1 cellular context compared by ENCODE assay signal in the genomic region with DNA sequence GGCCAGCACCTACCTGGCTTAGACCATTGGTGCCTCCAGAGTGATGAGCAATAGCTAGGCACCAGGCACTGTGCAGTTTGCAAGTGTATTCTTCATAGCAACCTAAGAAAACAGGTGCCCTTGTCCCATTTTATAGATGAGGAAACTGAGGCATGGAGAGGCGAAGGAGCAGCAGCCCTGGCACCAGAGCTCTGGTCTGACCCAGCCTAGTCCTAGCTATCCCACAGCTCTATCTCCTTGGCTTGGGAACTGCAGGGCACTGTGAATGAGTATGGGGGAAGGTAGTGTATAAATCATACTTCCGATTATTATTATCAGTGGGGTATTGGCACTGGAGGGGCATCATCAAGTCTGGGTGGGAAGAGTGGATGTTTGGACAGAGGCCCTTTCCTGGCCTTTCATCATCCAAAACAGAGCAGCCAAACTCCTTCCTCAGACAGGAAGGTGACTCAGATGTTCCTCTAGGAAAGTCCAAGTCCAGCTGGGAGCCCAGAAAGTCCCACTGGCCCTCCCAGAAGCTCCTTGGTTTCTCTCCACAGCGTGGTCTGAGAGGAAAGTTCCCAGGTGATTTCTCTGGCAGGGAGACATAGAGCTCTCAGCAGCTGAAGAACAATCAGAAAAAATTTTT.
TF ChIP-seq lines count a peak whose summit lies in the region.

No MANE protein-coding gene starts in this region.

TF ChIP-seq in HepG2, 621 proteins besides CTCF, POLR2A, EP300 and RAD21:
- TF ChIP-seq ZNF629 (CRISPR knock-in tag; conservative IDR thresholded peaks at IDR 0.05) (peak; percentile 72), PCBP1 (IDR thresholded peaks at IDR 0.05; ENCODE audit: borderline replicate concordance, low read depth, low read length) (no peak), SRF (IDR thresholded peaks at IDR 0.05; ENCODE audit: low read depth, low read length) (no peak), KDM2A (CRISPR knock-in tag; IDR thresholded peaks at IDR 0.05; ENCODE audit: borderline replicate concordance, low read depth) (no peak)
